ENCODE assay signal across 8 cellular contexts in genomic region chr6:111804627-111805235, GRCh38.
DNase-seq lines count a peak whose midpoint lies in the region; ATAC-seq and FAIRE-seq lines count a peak whose summit lies in the region.

No MANE protein-coding gene starts in this region.

- H3K27me3 Mint-ChIP-seq in activated naive CD4-positive, alpha-beta T cell treated with anti-CD3 and anti-CD28 coated beads for 36 hours (ENCODE audit: low read depth): no peaks in the 10 kb centered on the region
- H3K27me3 Mint-ChIP-seq in immature natural killer cell (ENCODE audit: low read depth in 3 of 3): peaks cover 0 to 17% (median 4%) of the 10 kb centered on the region in 3 donors

- H3K36me3 Mint-ChIP-seq in activated naive CD4-positive, alpha-beta T cell treated with anti-CD3 and anti-CD28 coated beads for 36 hours (ENCODE audit: low read depth): peaks cover 18% of the 10 kb centered on the region
- H3K36me3 Mint-ChIP-seq in immature natural killer cell: peaks cover 4 to 16% (median 12%) of the 10 kb centered on the region in 3 donors

- H3K27ac Mint-ChIP-seq in activated naive CD4-positive, alpha-beta T cell treated with anti-CD3 and anti-CD28 coated beads for 36 hours: peak overlapping the region; percentile 92
- peak overlapping the region; percentile 90 to 99 (median 96) for H3K27ac Mint-ChIP-seq in immature natural killer cell

- peak overlapping the region; percentile 5 for H3K4me3 Mint-ChIP-seq in activated naive CD4-positive, alpha-beta T cell treated with anti-CD3 and anti-CD28 coated beads for 36 hours
- peak overlapping the region; percentile 52 to 76 (median 74) for H3K4me3 Mint-ChIP-seq in immature natural killer cell

- CTCF ChIA-PET in activated naive CD4-positive, alpha-beta T cell treated with anti-CD3 and anti-CD28 coated beads for 36 hours (lab: Charles Lee): interaction anchor here (1.1 to 2.3 kb wide), 8 partner anchors 9 to 546 kb away, joined by 3 to 23 read pairs (median 4); a partner anchor contains a TSS

- peaks cover 92% of the 10 kb centered on the region for H3K4me1 Mint-ChIP-seq in activated naive CD4-positive, alpha-beta T cell treated with anti-CD3 and anti-CD28 coated beads for 36 hours (ENCODE audit: low read depth)
- H3K4me1 Mint-ChIP-seq in immature natural killer cell: peaks cover 94 to 99% of the 10 kb centered on the region in 2 donors

- FAIRE-seq in urothelium cell line (lab: Jason Lieb, UNC): no peak

- DNase-seq in CMK (ENCODE audit: low read depth) (peak; percentile 35), NAMALWA (ENCODE audit: low spot score) (peak; percentile 20), immature natural killer cell (peak; percentile 73 to 80 (median 77)), amniotic stem cell (lab: John Stamatoyannopoulos, UW) (no peak), urothelium cell line (ENCODE audit: low spot score) (no peak)
- peak; percentile 74 for DNase-seq in activated naive CD4-positive, alpha-beta T cell treated with anti-CD3 and anti-CD28 coated beads for 36 hours
- DNase-seq in stimulated activated CD8-positive, alpha-beta memory T cell treated with anti-CD3 and anti-CD28 coated beads, Interleukin-15, amount 100 ng/mL, for 4 hours (ENCODE audit: low read depth in 2 of 2): peak; percentile 46 to 66

- no peaks in the 10 kb centered on the region for H3K9me3 Mint-ChIP-seq in activated naive CD4-positive, alpha-beta T cell treated with anti-CD3 and anti-CD28 coated beads for 36 hours
- no peaks in the 10 kb centered on the region for H3K9me3 Mint-ChIP-seq in immature natural killer cell

- peak; percentile 50 for ATAC-seq in GM21576 (IDR thresholded peaks at IDR 0.05; ENCODE audit: unreplicated experiment)

- intact Hi-C loops in activated naive CD4-positive, alpha-beta T cell treated with anti-CD3 and anti-CD28 coated beads for 36 hours (cut with micrococcal nuclease): loop anchor here (1.0 to 2.0 kb wide), 10 partner anchors 9 to 192 kb away; partner anchors contain the start of gene FYN

Comparison
In these comparisons a context has a peak if more than half of its experiments do, and no peak if none do; other contexts are left out.
1. DNase-seq: peak in CMK (single experiment), NAMALWA (single experiment), activated naive CD4-positive, alpha-beta T cell treated with anti-CD3 and anti-CD28 coated beads for 36 hours (single experiment), immature natural killer cell (3 of 3) and stimulated activated CD8-positive, alpha-beta memory T cell treated with anti-CD3 and anti-CD28 coated beads, Interleukin-15, amount 100 ng/mL, for 4 hours (2 of 2); none in amniotic stem cell (single experiment) and urothelium cell line (single experiment).